32 cellular contexts compared by ENCODE assay signal in the genomic region with DNA sequence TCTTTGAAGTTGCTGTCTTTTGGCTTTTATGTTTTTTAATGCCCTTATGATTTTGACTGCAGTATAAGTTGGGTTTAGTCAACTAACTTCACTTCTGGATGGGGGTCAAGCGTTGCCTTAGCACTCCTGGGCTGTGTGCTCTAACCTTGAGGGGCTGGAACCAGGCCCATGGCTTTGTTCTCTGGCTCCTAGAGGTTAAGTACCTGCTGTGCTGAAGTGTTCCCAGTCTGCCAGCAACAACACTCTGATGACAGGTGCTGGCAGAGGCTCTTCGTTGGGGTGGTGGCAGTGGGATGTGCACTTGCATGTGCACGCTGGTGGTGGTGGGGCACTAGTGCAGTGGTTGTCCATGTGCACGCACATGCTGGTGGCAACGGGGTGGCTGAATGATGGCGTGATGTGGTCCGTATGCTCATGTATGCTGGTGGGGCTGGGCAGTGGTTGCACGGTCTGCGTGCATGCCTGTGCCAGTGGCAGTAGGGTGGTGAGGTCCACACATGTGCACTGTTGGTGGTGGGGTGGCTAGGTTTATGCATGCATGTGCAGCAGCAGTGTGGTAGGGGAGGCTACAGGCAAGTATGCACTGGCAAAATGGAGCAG.
"Had no signal": no experiment of that assay in that cellular context is flagged by ENCODE, and none has a peak within 500 bp of the region (broad histone marks: within the 10 kb centered on the region; RNA-seq: fewer than 3 reads in every experiment).

No MANE protein-coding gene starts in this region.

- H3K4me3 ChIP-seq: coronary artery, dorsolateral prefrontal cortex, left lung, right atrium auricular region, transverse colon, vagina had no signal

- H2AFZ ChIP-seq: parathyroid adenoma had no signal

- H3K36me3 Mint-ChIP-seq: activated naive CD4-positive, alpha-beta T cell treated with anti-CD3 and anti-CD28 coated beads, Interleukin-2, amount 10 ng/mL, durations not matched to agents 7 days and 5 days; mesothelial cell of epicardium; naive B cell had no signal

- DNase-seq: activated CD4-positive, alpha-beta T cell treated with anti-CD3 and anti-CD28 coated beads for 48 hours; activated CD4-positive, alpha-beta T cell treated with anti-CD3 and anti-CD28 coated beads, Interleukin-2, amount 50 U/mL, for 48 hours; activated CD8-positive, alpha-beta memory T cell treated with anti-CD3 and anti-CD28 coated beads for 24 hours; activated effector memory CD4-positive, alpha-beta T cell treated with anti-CD3 and anti-CD28 coated beads, Interleukin-2, amount 50 U/mL, for 16 hours; activated naive CD4-positive, alpha-beta T cell treated with anti-CD3 and anti-CD28 coated beads, Interleukin-2, amount 10 ng/mL, durations not matched to agents 7 days and 5 days; amniotic stem cell; brain microvascular endothelial cell; dorsolateral prefrontal cortex; effector memory CD4-positive, alpha-beta T cell; erythroblast; head of caudate nucleus; hippocampal formation; left lung; naive B cell; occipital lobe; stimulated activated CD4-positive, alpha-beta T cell treated with anti-CD3 and anti-CD28 coated beads, Interleukin-15, amount 100 ng/mL, for 24 hours; stimulated activated CD4-positive, alpha-beta T cell treated with anti-CD3 and anti-CD28 coated beads, Interleukin-2, amount 100 ng/mL, for 24 hours; stimulated activated naive CD4-positive, alpha-beta T cell; T-helper 9 cell; transverse colon had no signal

- H3K79me2 ChIP-seq: parathyroid adenoma had no signal

- H3K4me1 Mint-ChIP-seq: activated naive CD4-positive, alpha-beta T cell treated with anti-CD3 and anti-CD28 coated beads, Interleukin-2, amount 10 ng/mL, durations not matched to agents 7 days and 5 days; mesothelial cell of epicardium; naive B cell; neural crest cell had no signal

- H3K27ac ChIP-seq: brain microvascular endothelial cell, coronary artery, dorsolateral prefrontal cortex, left lung, parathyroid adenoma, right atrium auricular region, transverse colon, vagina, VCaP had no signal

- FAIRE-seq: astrocyte, TTC549 had no signal

- H3K27me3 ChIP-seq: brain microvascular endothelial cell, dorsolateral prefrontal cortex, left lung, right atrium auricular region, transverse colon, vagina had no signal

- H3K27ac Mint-ChIP-seq: activated naive CD4-positive, alpha-beta T cell treated with anti-CD3 and anti-CD28 coated beads, Interleukin-2, amount 10 ng/mL, durations not matched to agents 7 days and 5 days; activated T-helper 1 cell treated with anti-CD3 and anti-CD28 coated beads, Interleukin-12 subunit alpha, Interleukin-12 subunit beta, Interleukin-2, Interleukin-4 antibody, amounts not matched to agents 30 ng/mL and 10 ng/mL and 1 ng/mL, durations not matched to agents 14 hours and 24 hours and 36 hours; mesothelial cell of epicardium; naive B cell; T-helper 1 cell treated with Interleukin-12 subunit alpha and Interleukin-12 subunit beta and Interleukin-4 antibody, amounts not matched to agents 30 μg/mL and 1 μg/mL, for 36 hours had no signal

- H3K9ac ChIP-seq: parathyroid adenoma had no signal

- H3K27me3 Mint-ChIP-seq: activated naive CD4-positive, alpha-beta T cell treated with anti-CD3 and anti-CD28 coated beads, Interleukin-2, amount 10 ng/mL, durations not matched to agents 7 days and 5 days; naive B cell had no signal

- H3K36me3 ChIP-seq: brain microvascular endothelial cell, left lung, right atrium auricular region, transverse colon, vagina had no signal

- H3K4me3 Mint-ChIP-seq: activated naive CD4-positive, alpha-beta T cell treated with anti-CD3 and anti-CD28 coated beads, Interleukin-2, amount 10 ng/mL, durations not matched to agents 7 days and 5 days; activated T-helper 1 cell treated with anti-CD3 and anti-CD28 coated beads, Interleukin-12 subunit alpha, Interleukin-12 subunit beta, Interleukin-2, Interleukin-4 antibody, amounts not matched to agents 30 ng/mL and 10 ng/mL and 1 ng/mL, durations not matched to agents 14 hours and 24 hours and 36 hours; mesothelial cell of epicardium; neural crest cell; T-helper 1 cell treated with Interleukin-12 subunit alpha and Interleukin-12 subunit beta and Interleukin-4 antibody, amounts not matched to agents 30 μg/mL and 1 μg/mL, for 36 hours had no signal

- H3K4me1 ChIP-seq: left lung, parathyroid adenoma, right atrium auricular region, transverse colon, vagina had no signal

- H3K9me3 Mint-ChIP-seq: activated naive CD4-positive, alpha-beta T cell treated with anti-CD3 and anti-CD28 coated beads, Interleukin-2, amount 10 ng/mL, durations not matched to agents 7 days and 5 days; activated T-helper 1 cell treated with anti-CD3 and anti-CD28 coated beads, Interleukin-12 subunit alpha, Interleukin-12 subunit beta, Interleukin-2, Interleukin-4 antibody, amounts not matched to agents 30 ng/mL and 10 ng/mL and 1 ng/mL, durations not matched to agents 14 hours and 24 hours and 36 hours; T-helper 1 cell treated with Interleukin-12 subunit alpha and Interleukin-12 subunit beta and Interleukin-4 antibody, amounts not matched to agents 30 μg/mL and 1 μg/mL, for 36 hours had no signal

- H3K9me3 ChIP-seq: left lung, right atrium auricular region, transverse colon, vagina had no signal

- ATAC-seq: activated CD4-positive, CD25-positive, alpha-beta regulatory T cell treated with anti-CD3 and anti-CD28 coated beads, Interleukin-2, amount 50 U/mL, for 24 hours; left lung had no signal
